ENCODE assay signal across 2 cellular contexts in the genomic region with DNA sequence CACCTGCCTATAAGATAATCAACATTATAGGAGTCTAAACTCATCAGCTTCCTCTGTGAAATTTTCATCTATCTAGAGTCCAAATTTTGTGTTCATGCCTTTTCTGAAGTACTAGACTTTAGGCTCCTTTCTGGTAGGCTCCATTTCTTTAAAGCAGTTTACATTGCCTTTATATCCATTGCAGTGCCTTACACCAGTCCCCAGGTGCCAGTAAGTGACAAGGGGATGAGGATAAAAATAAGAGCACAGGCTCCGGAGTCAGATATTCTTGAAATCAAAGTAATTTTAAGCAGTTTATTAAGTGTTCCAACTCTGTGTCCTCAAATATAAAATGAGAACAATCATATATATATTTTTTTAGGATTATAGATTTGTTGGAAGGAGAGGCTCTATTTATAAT.
TF ChIP-seq lines count a peak whose summit lies in the region.

No MANE protein-coding gene starts in this region.

TF ChIP-seq in SK-N-SH, 30 proteins besides CTCF, POLR2A, EP300 and RAD21:
- TF ChIP-seq YY1 (IDR thresholded peaks at IDR 0.05; ENCODE audit: low read depth) (no peak), JUND (IDR thresholded peaks at IDR 0.05) (no peak), FOSL2 (IDR thresholded peaks at IDR 0.05; ENCODE audit: borderline replicate concordance, low read depth) (no peak), SMC3 (IDR thresholded peaks at IDR 0.05; ENCODE audit: low read depth, low read length) (no peak), PBX3 (IDR thresholded peaks at IDR 0.05) (no peak), CHD2 (IDR thresholded peaks at IDR 0.05; ENCODE audit: low read length, partially characterized antibody) (no peak), FOXJ3 (CRISPR knock-in tag; IDR thresholded peaks at IDR 0.05) (no peak), GABPA (IDR thresholded peaks at IDR 0.05; ENCODE audit: low read depth) (no peak), RXRA (IDR thresholded peaks at IDR 0.05; ENCODE audit: borderline replicate concordance, low read depth) (no peak), RFX5 (IDR thresholded peaks at IDR 0.05; ENCODE audit: low read length) (no peak), TCF12 (IDR thresholded peaks at IDR 0.05) (no peak), GATA2 (CRISPR knock-in tag; IDR thresholded peaks at IDR 0.05) (no peak)
- TF ChIP-seq, protein P1, sequence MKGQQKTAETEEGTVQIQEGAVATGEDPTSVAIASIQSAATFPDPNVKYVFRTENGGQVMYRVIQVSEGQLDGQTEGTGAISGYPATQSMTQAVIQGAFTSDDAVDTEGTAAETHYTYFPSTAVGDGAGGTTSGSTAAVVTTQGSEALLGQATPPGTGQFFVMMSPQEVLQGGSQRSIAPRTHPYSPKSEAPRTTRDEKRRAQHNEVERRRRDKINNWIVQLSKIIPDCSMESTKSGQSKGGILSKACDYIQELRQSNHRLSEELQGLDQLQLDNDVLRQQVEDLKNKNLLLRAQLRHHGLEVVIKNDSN (IDR thresholded peaks at IDR 0.05; ENCODE audit: borderline replicate concordance, low read depth), result no peak

TF ChIP-seq in SK-N-SH treated with all-trans-retinoic acid at 6 μM for 48 hours, 23 proteins besides CTCF, POLR2A, EP300 and RAD21:
- TF ChIP-seq, protein P2, sequence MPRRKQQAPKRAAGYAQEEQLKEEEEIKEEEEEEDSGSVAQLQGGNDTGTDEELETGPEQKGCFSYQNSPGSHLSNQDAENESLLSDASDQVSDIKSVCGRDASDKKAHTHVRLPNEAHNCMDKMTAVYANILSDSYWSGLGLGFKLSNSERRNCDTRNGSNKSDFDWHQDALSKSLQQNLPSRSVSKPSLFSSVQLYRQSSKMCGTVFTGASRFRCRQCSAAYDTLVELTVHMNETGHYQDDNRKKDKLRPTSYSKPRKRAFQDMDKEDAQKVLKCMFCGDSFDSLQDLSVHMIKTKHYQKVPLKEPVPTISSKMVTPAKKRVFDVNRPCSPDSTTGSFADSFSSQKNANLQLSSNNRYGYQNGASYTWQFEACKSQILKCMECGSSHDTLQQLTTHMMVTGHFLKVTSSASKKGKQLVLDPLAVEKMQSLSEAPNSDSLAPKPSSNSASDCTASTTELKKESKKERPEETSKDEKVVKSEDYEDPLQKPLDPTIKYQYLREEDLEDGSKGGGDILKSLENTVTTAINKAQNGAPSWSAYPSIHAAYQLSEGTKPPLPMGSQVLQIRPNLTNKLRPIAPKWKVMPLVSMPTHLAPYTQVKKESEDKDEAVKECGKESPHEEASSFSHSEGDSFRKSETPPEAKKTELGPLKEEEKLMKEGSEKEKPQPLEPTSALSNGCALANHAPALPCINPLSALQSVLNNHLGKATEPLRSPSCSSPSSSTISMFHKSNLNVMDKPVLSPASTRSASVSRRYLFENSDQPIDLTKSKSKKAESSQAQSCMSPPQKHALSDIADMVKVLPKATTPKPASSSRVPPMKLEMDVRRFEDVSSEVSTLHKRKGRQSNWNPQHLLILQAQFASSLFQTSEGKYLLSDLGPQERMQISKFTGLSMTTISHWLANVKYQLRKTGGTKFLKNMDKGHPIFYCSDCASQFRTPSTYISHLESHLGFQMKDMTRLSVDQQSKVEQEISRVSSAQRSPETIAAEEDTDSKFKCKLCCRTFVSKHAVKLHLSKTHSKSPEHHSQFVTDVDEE (CRISPR knock-in tag; IDR thresholded peaks at IDR 0.05), result no peak
- TF ChIP-seq RARB (CRISPR knock-in tag; IDR thresholded peaks at IDR 0.05) (no peak), ESRRG (CRISPR knock-in tag; IDR thresholded peaks at IDR 0.05) (no peak), ARNTL (CRISPR knock-in tag; IDR thresholded peaks at IDR 0.05; ENCODE audit: borderline replicate concordance, low read depth) (no peak), BACH2 (CRISPR knock-in tag; IDR thresholded peaks at IDR 0.05; ENCODE audit: borderline replicate concordance) (no peak), ZNF8 (CRISPR knock-in tag; IDR thresholded peaks at IDR 0.05) (no peak), CSDC2 (CRISPR knock-in tag; IDR thresholded peaks at IDR 0.05) (no peak), SNAI2 (CRISPR knock-in tag; IDR thresholded peaks at IDR 0.05) (no peak), TOX (CRISPR knock-in tag; IDR thresholded peaks at IDR 0.05; ENCODE audit: borderline replicate concordance) (no peak), ZNF565 (CRISPR knock-in tag; conservative IDR thresholded peaks at IDR 0.05; ENCODE audit: low read depth) (no peak), ZNF70 (CRISPR knock-in tag; IDR thresholded peaks at IDR 0.05) (no peak), CREB5 (CRISPR knock-in tag; IDR thresholded peaks at IDR 0.05; ENCODE audit: low read depth) (no peak)
TF ChIP-seq in SK-N-SH treated with all-trans-retinoic acid at 6 μM for 48 hours: peak in this region for 0.
